In genomic region chrX:37590047-37590446, GRCh38 we compare ENCODE assay signal across 28 cellular contexts.
"Had no signal": no experiment of that assay in that cellular context is flagged by ENCODE, and none has a peak within 500 bp of the region (broad histone marks: within the 10 kb centered on the region; RNA-seq: fewer than 3 reads in every experiment).

No MANE protein-coding gene starts in this region.

- H3K9ac ChIP-seq: neural progenitor cell, parathyroid adenoma had no signal

- H3K4me3 ChIP-seq: neural progenitor cell, ovary, psoas muscle, skin epidermis, smooth muscle cell, spleen, suprapubic skin, testis, tibial artery, transverse colon, upper lobe of right lung, uterus had no signal

- H3K9me3 ChIP-seq: ovary, psoas muscle, suprapubic skin, testis, tibial artery, transverse colon, upper lobe of right lung, uterus had no signal

- H3K36me3 ChIP-seq: neural progenitor cell, ovary, spleen, suprapubic skin, tibial artery, transverse colon, upper lobe of right lung, uterus had no signal

- DNase-seq: natural killer cell; occipital lobe; ovary; posterior cingulate gyrus; psoas muscle; right cardiac atrium; spleen; stimulated activated CD4-positive, alpha-beta T cell treated with anti-CD3 and anti-CD28 coated beads, Interleukin-12 subunit alpha, Interleukin-12 subunit beta, amount 100 ng/mL, for 4 hours; stimulated activated CD4-positive, alpha-beta T cell treated with anti-CD3 and anti-CD28 coated beads, Interleukin-1b, Interleukin-23, amount 100 ng/mL, for 48 hours; stimulated activated CD4-positive, alpha-beta T cell treated with anti-CD3 and anti-CD28 coated beads, Interleukin-4, amount 100 ng/mL, for 1 hour; stimulated activated CD4-positive, alpha-beta T cell treated with anti-CD3 and anti-CD28 coated beads, Interleukin-4, amount 100 ng/mL, for 4 hours; stimulated activated CD8-positive, alpha-beta memory T cell treated with anti-CD3 and anti-CD28 coated beads, Interleukin-4, amount 100 ng/mL, for 48 hours; stimulated activated naive CD4-positive, alpha-beta T cell; stimulated activated naive CD8-positive, alpha-beta T cell treated with anti-CD3 and anti-CD28 coated beads, Interleukin-15, amount 100 ng/mL, for 72 hours; stimulated activated naive CD8-positive, alpha-beta T cell treated with anti-CD3 and anti-CD28 coated beads, Interleukin-15, Interleukin-2, amounts not matched to agents 100 U/mL and 50 U/mL, for 24 hours; substantia nigra; testis; tibial artery; transverse colon; upper lobe of right lung; uterus had no signal

- H3K4me1 ChIP-seq: neural progenitor cell, parathyroid adenoma, psoas muscle, spleen, suprapubic skin, testis, tibial artery, transverse colon, upper lobe of right lung, uterus had no signal

- H2AFZ ChIP-seq: neural progenitor cell, parathyroid adenoma had no signal

- H3K27me3 ChIP-seq: neural progenitor cell, ovary, suprapubic skin, testis, tibial artery, transverse colon, upper lobe of right lung, uterus had no signal

- H3K79me2 ChIP-seq: parathyroid adenoma had no signal

- H3K4me2 ChIP-seq: neural progenitor cell, smooth muscle cell had no signal

- ATAC-seq: natural killer cell; psoas muscle; right cardiac atrium; sciatic nerve; stimulated activated memory B cell treated with anti-CD40 and anti-IgM and Interleukin-4, amounts not matched to agents 10 μg/mL and 1 μg/mL and 100 μg/mL, for 72 hours; stimulated activated naive CD8-positive, alpha-beta T cell treated with anti-CD3 and anti-CD28 coated beads, Interleukin-15, amount 100 ng/mL, for 72 hours; stimulated activated naive CD8-positive, alpha-beta T cell treated with anti-CD3 and anti-CD28 coated beads, Interleukin-15, Interleukin-2, amounts not matched to agents 100 U/mL and 50 U/mL, for 24 hours; upper lobe of right lung had no signal

- H3K27ac ChIP-seq: neural progenitor cell, ovary, parathyroid adenoma, psoas muscle, skin epidermis, spleen, suprapubic skin, testis, tibial artery, transverse colon, upper lobe of right lung, uterus had no signal
